ENCODE assay signal across 1 cellular context in genomic region chr6:158560787-158561246, GRCh38.
TF ChIP-seq lines count a peak whose summit lies in the region.

No MANE protein-coding gene starts in this region.

TF ChIP-seq in IMR-90, 13 proteins besides CTCF, POLR2A, EP300 and RAD21 (continued from another document):
- TF ChIP-seq MAFK (IDR thresholded peaks at IDR 0.05; ENCODE audit: low read depth, low read length) = peak; percentile 48; the same call in 1 of the 2 replicates
